Comparison of ENCODE assay signal across 15 cellular contexts in the genomic region with DNA sequence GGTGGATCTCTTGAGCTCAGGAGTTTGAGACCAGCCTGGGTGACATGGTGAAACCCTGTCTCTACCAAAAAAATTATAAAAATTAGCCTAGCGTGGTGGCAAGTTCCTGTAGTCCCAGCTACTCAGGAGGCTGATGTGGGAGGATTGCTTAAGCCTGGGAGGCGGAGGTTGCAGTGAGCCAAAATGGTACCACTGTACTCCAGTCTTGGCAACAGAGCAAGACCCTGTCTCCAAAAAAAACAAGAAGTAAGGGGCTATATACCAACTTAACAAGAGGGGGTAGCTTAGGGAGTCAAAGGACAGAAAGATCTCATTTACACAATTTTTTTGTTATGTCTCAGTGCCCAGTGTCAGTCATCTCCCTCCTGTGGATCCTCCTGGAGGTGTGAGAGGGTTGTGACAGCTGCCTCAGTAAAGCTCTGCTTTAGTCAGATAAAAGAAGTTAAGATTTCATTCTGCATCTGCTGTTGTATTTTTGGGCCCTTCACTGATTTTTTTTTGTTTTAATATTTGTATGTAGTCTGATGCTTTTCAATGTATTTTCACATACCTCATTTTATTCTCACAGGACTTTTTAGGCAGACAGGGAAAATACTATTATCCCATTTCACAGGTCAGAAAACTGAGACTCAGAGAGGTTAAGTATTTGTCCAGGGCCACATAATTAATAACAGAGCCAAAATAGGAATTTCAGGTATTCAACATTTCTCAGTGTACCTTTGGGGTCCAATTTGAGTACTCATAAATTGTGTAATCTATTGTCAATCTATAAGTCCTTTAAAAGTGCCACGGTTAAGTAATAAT.
DNase-seq lines count a peak whose midpoint lies in the region; ATAC-seq, FAIRE-seq and TF ChIP-seq lines count a peak whose summit lies in the region.
"Had no signal": no experiment of that assay in that cellular context is flagged by ENCODE, and none has a peak within 500 bp of the region (broad histone marks: within the 10 kb centered on the region; RNA-seq: fewer than 3 reads in every experiment).

No MANE protein-coding gene starts in this region.

- peaks cover 26% of the 10 kb centered on the region for H3K4me1 ChIP-seq in MM.1S (ENCODE audit: low read length)
- H3K4me1 ChIP-seq in astrocyte (ENCODE audit: insufficient read depth, low read length): peaks cover 4% of the 10 kb centered on the region
- no peaks in the 10 kb centered on the region for H3K4me1 ChIP-seq in mesendoderm (ENCODE audit: control insufficient read depth, low read depth, low read length)
- H3K4me1 ChIP-seq: body of pancreas had no signal

- H3K79me2 ChIP-seq in MM.1S (ENCODE audit: low read length): peaks cover 2% of the 10 kb centered on the region; the same call in 1 of the 2 replicates
- H3K79me2 ChIP-seq in astrocyte (ENCODE audit: insufficient read depth, low read length): peaks cover 5% of the 10 kb centered on the region
- H3K79me2 ChIP-seq in mesendoderm (ENCODE audit: control insufficient read depth, insufficient read depth, low read length): no peaks in the 10 kb centered on the region

- peak; percentile 53 for ATAC-seq in stimulated activated naive CD8-positive, alpha-beta T cell treated with anti-CD3 and anti-CD28 coated beads, Interleukin-15, Interleukin-2, amounts not matched to agents 100 U/mL and 50 U/mL, for 24 hours
- ATAC-seq: body of pancreas, heart left ventricle had no signal

- H3F3A ChIP-seq in MM.1S (ENCODE audit: insufficient read depth, low read length): peaks cover 6% of the 10 kb centered on the region; the same call in 1 of the 2 replicates

- no peak overlapping the region for H3K18ac ChIP-seq in mesendoderm (ENCODE audit: low read length)

- H2BK120ac ChIP-seq in mesendoderm (ENCODE audit: low read depth, low read length): no peak overlapping the region

- H3K27ac ChIP-seq in MM.1S (ENCODE audit: low read length) (no peak overlapping the region), astrocyte (ENCODE audit: low read depth, low read length) (no peak overlapping the region), mesendoderm (ENCODE audit: low read depth, low read length) (no peak overlapping the region)
- H3K27ac ChIP-seq: body of pancreas, heart left ventricle had no signal

- peak overlapping the region; percentile 94 for H3K27ac Mint-ChIP-seq in activated naive CD4-positive, alpha-beta T cell treated with anti-CD3 and anti-CD28 coated beads, Interleukin-2, amount 10 ng/mL, durations not matched to agents 7 days and 5 days
- H3K27ac Mint-ChIP-seq in astrocyte (ENCODE audit: unreplicated experiment): peak overlapping the region; percentile 96

- peak; percentile 29 for TF ChIP-seq CTCF in MM.1S (IDR thresholded peaks at IDR 0.05; ENCODE audit: low read length)
- TF ChIP-seq CTCF in astrocyte (IDR thresholded peaks at IDR 0.05; ENCODE audit: insufficient read depth, low read depth, low read length): no peak

- H3K4me3 ChIP-seq in MM.1S (ENCODE audit: low read length) (no peak overlapping the region), astrocyte (ENCODE audit: insufficient read depth, low read depth, low read length) (no peak overlapping the region), mesendoderm (ENCODE audit: low read length) (no peak overlapping the region)
- H3K4me3 ChIP-seq: body of pancreas had no signal

- no peak overlapping the region for H4K8ac ChIP-seq in mesendoderm (ENCODE audit: low read depth, low read length)

- H3K9me3 Mint-ChIP-seq in activated naive CD4-positive, alpha-beta T cell treated with anti-CD3 and anti-CD28 coated beads, Interleukin-2, amount 10 ng/mL, durations not matched to agents 7 days and 5 days: no peaks in the 10 kb centered on the region
- no peaks in the 10 kb centered on the region for H3K9me3 Mint-ChIP-seq in astrocyte (ENCODE audit: unreplicated experiment)

- H4K20me1 ChIP-seq in MM.1S (ENCODE audit: insufficient read depth, low read length) (no peaks in the 10 kb centered on the region), astrocyte (ENCODE audit: insufficient read depth, low read length) (no peaks in the 10 kb centered on the region)

- H3K36me3 ChIP-seq in MM.1S (replicated peaks; ENCODE audit: insufficient read depth, low read length): no peaks in the 10 kb centered on the region
- H3K36me3 ChIP-seq in astrocyte (ENCODE audit: insufficient read depth, low read length): no peaks in the 10 kb centered on the region
- H3K36me3 ChIP-seq in mesendoderm (ENCODE audit: control insufficient read depth, insufficient read depth, low read length): no peaks in the 10 kb centered on the region

- H3K4me3 Mint-ChIP-seq in activated naive CD4-positive, alpha-beta T cell treated with anti-CD3 and anti-CD28 coated beads, Interleukin-2, amount 10 ng/mL, durations not matched to agents 7 days and 5 days: peak overlapping the region; percentile 14
- no peak overlapping the region for H3K4me3 Mint-ChIP-seq in astrocyte (ENCODE audit: unreplicated experiment)

- FAIRE-seq in astrocyte (lab: Jason Lieb, UNC): no peak
- FAIRE-seq: endometrium, H54, HTR-8/SVneo had no signal

- no peaks in the 10 kb centered on the region for H3K9me3 ChIP-seq in MM.1S (replicated peaks; ENCODE audit: insufficient read depth, low read length)
- no peaks in the 10 kb centered on the region for H3K9me3 ChIP-seq in astrocyte (ENCODE audit: insufficient read depth, low read depth, low read length)
- H3K9me3 ChIP-seq: body of pancreas, heart left ventricle, SK-N-SH had no signal

- H3K9ac ChIP-seq in MM.1S (ENCODE audit: low read length) (no peak overlapping the region), astrocyte (ENCODE audit: low read length) (no peak overlapping the region), mesendoderm (ENCODE audit: low read length) (no peak overlapping the region)
- H3K9ac ChIP-seq: SK-N-SH had no signal

- H3K9me2 ChIP-seq in MM.1S (replicated peaks; ENCODE audit: insufficient read depth, low read length): no peaks in the 10 kb centered on the region
- H3K9me2 ChIP-seq: SK-N-SH had no signal

- H3K79me1 ChIP-seq in mesendoderm (ENCODE audit: low read length): no peaks in the 10 kb centered on the region

- H3K56ac ChIP-seq in mesendoderm (ENCODE audit: low read length): no peak overlapping the region

- DNase-seq in activated naive CD4-positive, alpha-beta T cell treated with anti-CD3 and anti-CD28 coated beads, Interleukin-2, amount 10 ng/mL, durations not matched to agents 7 days and 5 days: peak; percentile 28
- no peak for DNase-seq in activated naive CD4-positive, alpha-beta T cell treated with anti-CD3 and anti-CD28 coated beads, Interleukin-2, amount 50 U/mL, for 16 hours
- no peak for DNase-seq in MM.1S
- no peak for DNase-seq in astrocyte (ENCODE audit: low read depth)
- DNase-seq in stimulated activated naive CD8-positive, alpha-beta T cell treated with anti-CD3 and anti-CD28 coated beads, Interleukin-15, Interleukin-2, amounts not matched to agents 100 U/mL and 50 U/mL, for 24 hours: peak; percentile 15
- no peak for DNase-seq in mesendoderm
- DNase-seq in AG08395 (ENCODE audit: low spot score): no peak
- no peak for DNase-seq in activated effector memory CD4-positive, alpha-beta T cell treated with Interleukin-2 at 50 U/mL for 16 hours
- DNase-seq: activated CD8-positive, alpha-beta memory T cell treated with anti-CD3 and anti-CD28 coated beads for 24 hours; body of pancreas; heart left ventricle; SK-N-SH had no signal

- peaks cover 64% of the 10 kb centered on the region for H3K4me1 Mint-ChIP-seq in activated naive CD4-positive, alpha-beta T cell treated with anti-CD3 and anti-CD28 coated beads, Interleukin-2, amount 10 ng/mL, durations not matched to agents 7 days and 5 days
- peaks cover 11% of the 10 kb centered on the region for H3K4me1 Mint-ChIP-seq in astrocyte (ENCODE audit: low read depth, unreplicated experiment)

- no CpG with 5 or more reads among the region's 3 CpGs for WGBS in mesendoderm (ENCODE audit: extremely low coverage, insufficient coverage, low lambda C conversion rate)

- peaks cover 44% of the 10 kb centered on the region for H3K36me3 Mint-ChIP-seq in activated naive CD4-positive, alpha-beta T cell treated with anti-CD3 and anti-CD28 coated beads, Interleukin-2, amount 10 ng/mL, durations not matched to agents 7 days and 5 days
- H3K36me3 Mint-ChIP-seq in astrocyte (ENCODE audit: low read depth, unreplicated experiment): peaks cover 2% of the 10 kb centered on the region

- no peaks in the 10 kb centered on the region for H3K27me3 Mint-ChIP-seq in activated naive CD4-positive, alpha-beta T cell treated with anti-CD3 and anti-CD28 coated beads, Interleukin-2, amount 10 ng/mL, durations not matched to agents 7 days and 5 days
- H3K27me3 Mint-ChIP-seq in astrocyte (ENCODE audit: low read depth, unreplicated experiment): no peaks in the 10 kb centered on the region

- H2AK5ac ChIP-seq in mesendoderm (ENCODE audit: low read length): no peak overlapping the region

- peak overlapping the region; percentile 68 for H3K4me2 ChIP-seq in MM.1S (ENCODE audit: low read depth, low read length)
- H3K4me2 ChIP-seq in astrocyte (ENCODE audit: low read length): no peak overlapping the region
- no peak overlapping the region for H3K4me2 ChIP-seq in mesendoderm (ENCODE audit: low read length)
- H3K4me2 ChIP-seq: SK-N-SH had no signal

- peaks cover 24% of the 10 kb centered on the region for H3K27me3 ChIP-seq in MM.1S (replicated peaks; ENCODE audit: insufficient read depth, low read length)
- no peaks in the 10 kb centered on the region for H3K27me3 ChIP-seq in astrocyte (ENCODE audit: insufficient read depth, low read length)
- H3K27me3 ChIP-seq in mesendoderm (ENCODE audit: insufficient read depth, low read length, poor library complexity): no peaks in the 10 kb centered on the region
- H3K27me3 ChIP-seq: body of pancreas, heart left ventricle had no signal

- CTCF ChIA-PET in activated naive CD4-positive, alpha-beta T cell treated with anti-CD3 and anti-CD28 coated beads, Interleukin-2, amount 10 ng/mL, durations not matched to agents 7 days and 5 days (lab: Charles Lee): interaction anchor here (0.7 to 2.4 kb wide), 10 partner anchors 9 to 305 kb away, joined by 3 to 8 read pairs (median 4); a partner anchor contains a TSS

- H3K23ac ChIP-seq in mesendoderm (ENCODE audit: low read length): no peak overlapping the region

- no peak overlapping the region for H4K5ac ChIP-seq in mesendoderm (ENCODE audit: low read length)

- no peak overlapping the region for H2BK5ac ChIP-seq in mesendoderm (ENCODE audit: low read length)

- H2BK15ac ChIP-seq in mesendoderm (replicated peaks; ENCODE audit: low read depth): no peak overlapping the region

- no peak overlapping the region for H3K4ac ChIP-seq in mesendoderm (ENCODE audit: low read depth, low read length)

- H2AFZ ChIP-seq in MM.1S (ENCODE audit: low read length) (no peak overlapping the region), astrocyte (ENCODE audit: low read depth, low read length) (no peak overlapping the region)

Comparison
In these comparisons a context has a peak if more than half of its experiments do, and no peak if none do; other contexts are left out.
1. DNase-seq: peak in activated naive CD4-positive, alpha-beta T cell treated with anti-CD3 and anti-CD28 coated beads, Interleukin-2, amount 10 ng/mL, durations not matched to agents 7 days and 5 days (single experiment) and stimulated activated naive CD8-positive, alpha-beta T cell treated with anti-CD3 and anti-CD28 coated beads, Interleukin-15, Interleukin-2, amounts not matched to agents 100 U/mL and 50 U/mL, for 24 hours (single experiment); none in activated naive CD4-positive, alpha-beta T cell treated with anti-CD3 and anti-CD28 coated beads, Interleukin-2, amount 50 U/mL, for 16 hours (single experiment), MM.1S (single experiment), astrocyte (single experiment), mesendoderm (single experiment), AG08395 (single experiment) and activated effector memory CD4-positive, alpha-beta T cell treated with Interleukin-2 at 50 U/mL for 16 hours (single experiment).